ENCODE assay signal across 10 cellular contexts in genomic region chr11:104531075-104531474, GRCh38.
DNase-seq lines count a peak whose midpoint lies in the region; ATAC-seq, FAIRE-seq and TF ChIP-seq lines count a peak whose summit lies in the region.
"Had no signal": no experiment of that assay in that cellular context is flagged by ENCODE, and none has a peak within 500 bp of the region (broad histone marks: within the 10 kb centered on the region; RNA-seq: fewer than 3 reads in every experiment).

No MANE protein-coding gene starts in this region.

- H3K79me2 ChIP-seq in GM12878 (ENCODE audit: control insufficient read depth, insufficient read depth, low read length) (no peaks in the 10 kb centered on the region), neural progenitor cell (ENCODE audit: low read depth) (no peaks in the 10 kb centered on the region), osteoblast (ENCODE audit: insufficient read depth, low read length) (no peaks in the 10 kb centered on the region)

- POLR2A ChIA-PET in GM12878 (lab: Charles Lee): no interaction called here

- no peaks in the 10 kb centered on the region for H3K9me3 Mint-ChIP-seq in neural progenitor cell

- TF ChIP-seq EP300 in GM12878 (IDR thresholded peaks at IDR 0.05; ENCODE audit: borderline replicate concordance in 1 of 2, control insufficient read depth in 1 of 2, low read depth in 2 of 2, low read length in 2 of 2): no peak

- RAD21 ChIA-PET in GM12878 (lab: Charles Lee; ENCODE audit: unreplicated experiment): no interaction called here

- no peak overlapping the region for H3K27ac ChIP-seq in GM12878 (ENCODE audit: control insufficient read depth, insufficient read depth)
- no peak overlapping the region for H3K27ac ChIP-seq in neural progenitor cell
- no peak overlapping the region for H3K27ac ChIP-seq in osteoblast (ENCODE audit: low read depth, low read length)

- TF ChIP-seq CTCF in GM12878 (IDR thresholded peaks at IDR 0.05 in 2 of 3, conservative IDR thresholded peaks at IDR 0.05 in 1 of 3; ENCODE audit: control insufficient read depth in 2 of 3, extremely low read depth in 1 of 3, insufficient read depth in 1 of 3, low read depth in 3 of 3, low read length in 3 of 3) (peak in 2 of 3 experiments; percentile 16 to 30; a peak in 2 of 6 replicates), neural progenitor cell (IDR thresholded peaks at IDR 0.05) (peak; percentile 44), osteoblast (IDR thresholded peaks at IDR 0.05; ENCODE audit: extremely low read depth, low read depth, low read length) (no peak)

- no peak overlapping the region for H3K27ac Mint-ChIP-seq in neural progenitor cell

- SMC1A ChIA-PET in GM12878 (lab: Charles Lee; ENCODE audit: uncharacterized antibody, unreplicated experiment): no interaction called here

- in situ Hi-C loops in GM12878 (cut with MboI): no loop called here

- H3K9me3 ChIP-seq in GM12878 (replicated peaks; ENCODE audit: control insufficient read depth, insufficient read depth, low read length): no peaks in the 10 kb centered on the region
- H3K9me3 ChIP-seq in neural progenitor cell (ENCODE audit: low read depth): no peaks in the 10 kb centered on the region
- H3K9me3 ChIP-seq in osteoblast (ENCODE audit: low read depth, low read length): no peaks in the 10 kb centered on the region

- H3K4me3 ChIP-seq in GM12878 (no peak overlapping the region), neural progenitor cell (no peak overlapping the region), osteoblast (ENCODE audit: insufficient read depth, low read length) (no peak overlapping the region)

- WGBS in GM12878 (ENCODE audit: insufficient coverage, insufficient replicate concordance, low lambda C conversion rate, missing lambda C conversion rate): 0% methylated on average over 2 of the region's 2 CpGs

- no peak overlapping the region for H2AFZ ChIP-seq in GM12878 (ENCODE audit: control insufficient read depth, low read depth, low read length)
- H2AFZ ChIP-seq in neural progenitor cell (replicated peaks): no peak overlapping the region
- H2AFZ ChIP-seq in osteoblast (ENCODE audit: low read length): no peak overlapping the region

- H3K4me3 Mint-ChIP-seq in neural progenitor cell: no peak overlapping the region

- peak; percentile 2 for DNase-seq in NCI-H2227 (lab: John Stamatoyannopoulos, UW; ENCODE audit: unreplicated experiment)
- no peak for DNase-seq in NCI-H2227 treated with DMSO at 0.1 percent for 48 hours (lab: John Stamatoyannopoulos, UW)
- DNase-seq in HT-29 (ENCODE audit: low spot score): peak; percentile 11
- no peak for DNase-seq in GM12878 (ENCODE audit: low read depth, low spot score)
- peak; percentile 28 for DNase-seq in neural progenitor cell (ENCODE audit: low spot score)
- no peak for DNase-seq in osteoblast (ENCODE audit: insufficient read length, low spot score, missing footprints)
- DNase-seq in posterior cingulate gyrus: no peak
- no peak for DNase-seq in putamen (ENCODE audit: low spot score)
- DNase-seq: NCI-H1048; stimulated activated naive CD4-positive, alpha-beta T cell treated with Interleukin-2 at 50 U/mL for 16 hours had no signal

- intact Hi-C loops in GM12878 (cut with micrococcal nuclease; ENCODE audit: unreplicated experiment) (loop anchor here (5.0 kb wide), 1 partner anchor 1331 kb away; no protein-coding TSS in a partner anchor), posterior cingulate gyrus (cut with DNase I) (no loop called here)

- H4K20me1 ChIP-seq in GM12878 (ENCODE audit: control insufficient read depth, insufficient read depth): no peaks in the 10 kb centered on the region
- no peaks in the 10 kb centered on the region for H4K20me1 ChIP-seq in neural progenitor cell (ENCODE audit: low read depth)
- no peaks in the 10 kb centered on the region for H4K20me1 ChIP-seq in osteoblast (ENCODE audit: insufficient read depth, low read length)

- 0 out of 2 replicates have a peak, but pooled peaks have one; percentile 23 for TF ChIP-seq RAD21 in GM12878 (IDR thresholded peaks at IDR 0.05; ENCODE audit: insufficient read depth, low read depth, low read length)

- CTCF ChIA-PET in GM12878 (lab: Yijun Ruan, JAX): no interaction called here

- H3F3A ChIP-seq in neural progenitor cell (ENCODE audit: low read depth): no peaks in the 10 kb centered on the region

- TF ChIP-seq POLR2A in GM12878 (IDR thresholded peaks at IDR 0.05; ENCODE audit: low read depth, low read length): no peak

- BruUV-seq in GM12878 (replicated peaks; lab: Mats Ljungman, UMichigan): no TSS peak

- no peaks in the 10 kb centered on the region for H3K4me1 ChIP-seq in GM12878 (ENCODE audit: control insufficient read depth, insufficient read depth, low read length)
- no peaks in the 10 kb centered on the region for H3K4me1 ChIP-seq in neural progenitor cell
- H3K4me1 ChIP-seq in osteoblast (ENCODE audit: insufficient read depth, low read length): no peaks in the 10 kb centered on the region

- H3K4me1 Mint-ChIP-seq in neural progenitor cell: peaks cover 3% of the 10 kb centered on the region

- no peaks in the 10 kb centered on the region for H3K36me3 ChIP-seq in GM12878 (ENCODE audit: control insufficient read depth in 2 of 2, insufficient read depth in 2 of 2, low read length in 1 of 2)
- H3K36me3 ChIP-seq in neural progenitor cell: no peaks in the 10 kb centered on the region
- no peaks in the 10 kb centered on the region for H3K36me3 ChIP-seq in osteoblast (ENCODE audit: insufficient read depth, low read length)

- no peaks in the 10 kb centered on the region for H3K27me3 ChIP-seq in GM12878 (replicated peaks in 1 of 2; ENCODE audit: control insufficient read depth in 2 of 2, insufficient read depth in 2 of 2, low read length in 1 of 2)
- H3K27me3 ChIP-seq in neural progenitor cell: no peaks in the 10 kb centered on the region
- H3K27me3 ChIP-seq in osteoblast (ENCODE audit: insufficient read depth, low read length): no peaks in the 10 kb centered on the region

- FAIRE-seq in GM12878 (lab: Jason Lieb, UNC): no peak

- H3K9ac ChIP-seq in GM12878 (ENCODE audit: control insufficient read depth, insufficient read depth, low read length): no peak overlapping the region
- no peak overlapping the region for H3K9ac ChIP-seq in neural progenitor cell

- no peak overlapping the region for H3K4me2 ChIP-seq in GM12878 (ENCODE audit: control insufficient read depth, insufficient read depth)
- H3K4me2 ChIP-seq in neural progenitor cell: no peak overlapping the region
- no peak overlapping the region for H3K4me2 ChIP-seq in osteoblast (ENCODE audit: insufficient read depth, low read length)

- no peaks in the 10 kb centered on the region for H3K36me3 Mint-ChIP-seq in neural progenitor cell

- ATAC-seq in GM12878: peak; percentile 55

- H3K27me3 Mint-ChIP-seq in neural progenitor cell (ENCODE audit: insufficient read depth, low read depth): peaks cover 2% of the 10 kb centered on the region

TF ChIP-seq in GM12878, 131 proteins besides CTCF, POLR2A, EP300 and RAD21:
- TF ChIP-seq CHD2 (IDR thresholded peaks at IDR 0.05; ENCODE audit: borderline replicate concordance, low read depth, low read length) (no peak), SMC3 (IDR thresholded peaks at IDR 0.05; ENCODE audit: borderline replicate concordance, low read length) (peak; percentile 15; the same call in 1 of the 2 replicates), RFX5 (IDR thresholded peaks at IDR 0.05; ENCODE audit: low read depth, low read length) (no peak), ETV6 (conservative IDR thresholded peaks at IDR 0.05 in 1 of 2, IDR thresholded peaks at IDR 0.05 in 1 of 2; ENCODE audit: borderline replicate concordance in 1 of 2, low read depth in 1 of 2) (no peak), ZBED1 (IDR thresholded peaks at IDR 0.05; ENCODE audit: borderline replicate concordance) (no peak), CEBPZ (IDR thresholded peaks at IDR 0.05; ENCODE audit: low read depth, low read length) (no peak), NR2C1 (IDR thresholded peaks at IDR 0.05) (no peak)

Comparison
In these comparisons a context has a peak if more than half of its experiments do, and no peak if none do; other contexts are left out.
1. DNase-seq: peak in NCI-H2227 (single experiment), HT-29 (single experiment) and neural progenitor cell (single experiment); none in NCI-H2227 treated with DMSO at 0.1 percent for 48 hours (single experiment), GM12878 (single experiment), osteoblast (single experiment), posterior cingulate gyrus (0 of 10) and putamen (single experiment).